10 cellular contexts compared by ENCODE assay signal in the genomic region with DNA sequence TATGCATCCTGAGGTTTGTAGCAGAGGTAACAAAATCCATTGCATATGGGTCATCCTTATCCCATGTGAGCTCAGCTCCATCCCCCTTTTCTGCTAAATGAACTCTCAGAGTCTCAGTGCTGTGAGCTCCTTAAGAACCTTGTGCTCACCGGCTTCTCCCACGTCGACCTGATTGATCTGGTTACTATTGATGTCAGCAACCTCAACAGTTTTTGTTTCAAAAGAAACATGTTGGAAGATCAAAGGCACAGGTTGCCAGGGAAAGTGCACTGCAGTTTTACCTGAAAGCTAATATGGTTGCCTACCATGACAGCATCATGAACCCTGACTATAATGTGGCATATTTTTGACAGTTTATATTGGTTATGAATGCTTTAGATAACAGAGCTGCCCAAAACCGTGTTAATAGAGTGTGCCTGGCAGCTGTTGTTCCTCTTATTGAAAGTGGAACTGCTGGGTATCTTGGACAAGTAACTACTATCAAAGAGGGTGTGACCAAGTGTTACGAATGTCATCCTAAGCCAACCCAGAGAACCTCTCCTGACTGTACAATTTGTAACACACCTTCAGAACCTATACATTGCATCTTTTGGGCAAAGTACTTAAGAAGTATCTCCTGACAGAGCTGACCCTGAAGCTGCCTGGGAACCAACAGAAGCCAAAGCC.
DNase-seq lines count a peak whose midpoint lies in the region; ATAC-seq, FAIRE-seq and TF ChIP-seq lines count a peak whose summit lies in the region.
"Had no signal": no experiment of that assay in that cellular context is flagged by ENCODE, and none has a peak within 500 bp of the region (broad histone marks: within the 10 kb centered on the region; RNA-seq: fewer than 3 reads in every experiment).

No MANE protein-coding gene starts in this region.

- no peak for TF ChIP-seq CTCF in OCI-LY3 (IDR thresholded peaks at IDR 0.05; ENCODE audit: low read depth, low read length)

- no peak overlapping the region for H2AFZ ChIP-seq in OCI-LY3 (ENCODE audit: low read depth, low read length)

- H3K36me3 Mint-ChIP-seq in activated naive CD4-positive, alpha-beta T cell treated with anti-CD3 and anti-CD28 coated beads, Interleukin-2, amount 50 U/mL, for 72 hours = peaks cover 0 to 27% of the 10 kb centered on the region in 2 donors
- H3K36me3 Mint-ChIP-seq in stimulated activated naive B cell treated with anti-CD40 and anti-IgM and Interleukin-4, amounts not matched to agents 10 μg/mL and 1 μg/mL and 100 μg/mL, for 72 hours = peaks cover 2 to 17% of the 10 kb centered on the region in 2 donors

- H3K27me3 Mint-ChIP-seq in stimulated activated naive B cell treated with anti-CD40 and anti-IgM and Interleukin-4, amounts not matched to agents 10 μg/mL and 1 μg/mL and 100 μg/mL, for 72 hours = no peaks in the 10 kb centered on the region

- H3K79me2 ChIP-seq in OCI-LY3 (ENCODE audit: low read length) = peaks cover 47% of the 10 kb centered on the region; the same call in 1 of the 2 replicates

- peaks cover 20% of the 10 kb centered on the region for H3K36me3 ChIP-seq in OCI-LY3 (replicated peaks; ENCODE audit: low read depth, low read length)

- H3K27ac Mint-ChIP-seq in activated naive CD4-positive, alpha-beta T cell treated with anti-CD3 and anti-CD28 coated beads, Interleukin-2, amount 50 U/mL, for 72 hours = peak overlapping the region; percentile 88 to 96
- H3K27ac Mint-ChIP-seq in stimulated activated naive B cell treated with anti-CD40 and anti-IgM and Interleukin-4, amounts not matched to agents 10 μg/mL and 1 μg/mL and 100 μg/mL, for 72 hours = peak overlapping the region; percentile 72

- peak in 1 of 2 donors; percentile 48 for DNase-seq in activated naive CD4-positive, alpha-beta T cell treated with anti-CD3 and anti-CD28 coated beads, Interleukin-2, amount 50 U/mL, for 72 hours (ENCODE audit: low spot score in 2 of 2)
- no peak for DNase-seq in stimulated activated naive B cell treated with anti-CD40 and anti-IgM and Interleukin-4, amounts not matched to agents 10 μg/mL and 1 μg/mL and 100 μg/mL, for 72 hours
- DNase-seq in HTR-8/SVneo (ENCODE audit: insufficient read length, low spot score) = no peak
- DNase-seq: cerebellar nuclear complex, NCI-H2227 treated with DMSO at 0.1 percent for 48 hours had no signal

- peak overlapping the region; percentile 44 for H3K4me2 ChIP-seq in OCI-LY3 (ENCODE audit: low read length)

- no peaks in the 10 kb centered on the region for H4K20me1 ChIP-seq in OCI-LY3 (ENCODE audit: insufficient read depth, low read length)

- no peaks in the 10 kb centered on the region for H3K27me3 ChIP-seq in OCI-LY3 (ENCODE audit: low read depth, low read length)

- peaks cover 3% of the 10 kb centered on the region; the same call in 1 of the 2 replicates for H3K9me3 ChIP-seq in OCI-LY3 (ENCODE audit: insufficient read depth, low read length)

- H3K9ac ChIP-seq in OCI-LY3 (ENCODE audit: low read length) = no peak overlapping the region

- H3K4me3 Mint-ChIP-seq in stimulated activated naive B cell treated with anti-CD40 and anti-IgM and Interleukin-4, amounts not matched to agents 10 μg/mL and 1 μg/mL and 100 μg/mL, for 72 hours = peak overlapping the region; percentile 28 to 41

- ATAC-seq in GM21717 (IDR thresholded peaks at IDR 0.05; ENCODE audit: unreplicated experiment) = peak; percentile 47
- ATAC-seq in activated naive CD4-positive, alpha-beta T cell treated with anti-CD3 and anti-CD28 coated beads, Interleukin-2, amount 50 U/mL, for 72 hours = peak; percentile 84 to 90
- ATAC-seq in stimulated activated naive B cell treated with anti-CD40 and anti-IgM and Interleukin-4, amounts not matched to agents 10 μg/mL and 1 μg/mL and 100 μg/mL, for 72 hours (replicated peaks) = peak; percentile 70 to 81
- no peak for ATAC-seq in GM21619 (IDR thresholded peaks at IDR 0.05; ENCODE audit: unreplicated experiment)
- ATAC-seq in HG02763 (IDR thresholded peaks at IDR 0.05; ENCODE audit: unreplicated experiment) = no peak

- H3K4me1 Mint-ChIP-seq in stimulated activated naive B cell treated with anti-CD40 and anti-IgM and Interleukin-4, amounts not matched to agents 10 μg/mL and 1 μg/mL and 100 μg/mL, for 72 hours = peaks cover 22 to 43% of the 10 kb centered on the region in 2 donors

- FAIRE-seq in HTR-8/SVneo (lab: Jason Lieb, UNC) = no peak

- H3K9me3 Mint-ChIP-seq in activated naive CD4-positive, alpha-beta T cell treated with anti-CD3 and anti-CD28 coated beads, Interleukin-2, amount 50 U/mL, for 72 hours = peaks cover 3 to 5% of the 10 kb centered on the region in 2 donors
- peaks cover 0 to 6% of the 10 kb centered on the region in 2 donors for H3K9me3 Mint-ChIP-seq in stimulated activated naive B cell treated with anti-CD40 and anti-IgM and Interleukin-4, amounts not matched to agents 10 μg/mL and 1 μg/mL and 100 μg/mL, for 72 hours

- peaks cover 15% of the 10 kb centered on the region for H3K4me1 ChIP-seq in OCI-LY3 (ENCODE audit: low read length)

- no peak overlapping the region for H3K27ac ChIP-seq in OCI-LY3 (ENCODE audit: low read length)

- peak overlapping the region; percentile 20; the same call in 1 of the 2 replicates for H3K4me3 ChIP-seq in OCI-LY3 (ENCODE audit: low read length)
- H3K4me3 ChIP-seq: lung had no signal

Comparison
In these comparisons a context has a peak if more than half of its experiments do, and no peak if none do; other contexts are left out.
1. ATAC-seq: peak in GM21717 (single experiment), activated naive CD4-positive, alpha-beta T cell treated with anti-CD3 and anti-CD28 coated beads, Interleukin-2, amount 50 U/mL, for 72 hours (2 of 2) and stimulated activated naive B cell treated with anti-CD40 and anti-IgM and Interleukin-4, amounts not matched to agents 10 μg/mL and 1 μg/mL and 100 μg/mL, for 72 hours (2 of 2); none in GM21619 (single experiment) and HG02763 (single experiment).